Comparison of ENCODE assay signal across 8 cellular contexts in genomic region chr1:55257958-55258357, GRCh38. TPM values are rescaled to one million over a fixed set of nuclear protein-coding genes. Genes with fewer than 3 reads are reported as not detected.
DNase-seq lines count a peak whose midpoint lies in the region; ATAC-seq lines count a peak whose summit lies in the region.

No MANE protein-coding gene starts in this region.

- H3K27ac Mint-ChIP-seq in activated naive CD4-positive, alpha-beta T cell treated with anti-CD3 and anti-CD28 coated beads, Interleukin-2, amount 50 U/mL, for 72 hours: peak overlapping the region in 1 of 2 donors; percentile 31

- DNase-seq in stimulated activated CD4-positive, alpha-beta T cell treated with anti-CD3 and anti-CD28 coated beads, Interleukin-15, amount 100 ng/mL, for 24 hours: peak; percentile 28
- no peak for DNase-seq in stimulated activated CD4-positive, alpha-beta T cell treated with anti-CD3 and anti-CD28 coated beads, Interleukin-12 subunit alpha, Interleukin-12 subunit beta, amount 100 ng/mL, for 4 hours
- DNase-seq in MV-4-11 (lab: John Stamatoyannopoulos, UW) (peak; percentile 62), hypothalamus (lab: John Stamatoyannopoulos, UW) (no peak), D341Med (ENCODE audit: low spot score) (no peak), DMS153 treated with DMSO at 0.1 percent for 48 hours (lab: John Stamatoyannopoulos, UW; ENCODE audit: unreplicated experiment) (no peak)
- peak; percentile 48 to 56 for DNase-seq in activated naive CD4-positive, alpha-beta T cell treated with anti-CD3 and anti-CD28 coated beads, Interleukin-2, amount 50 U/mL, for 72 hours (ENCODE audit: low spot score in 2 of 2)

- peak; percentile 90 for ATAC-seq in activated naive CD4-positive, alpha-beta T cell treated with anti-CD3 and anti-CD28 coated beads, Interleukin-2, amount 50 U/mL, for 72 hours
- no peak for ATAC-seq in GM19324 (IDR thresholded peaks at IDR 0.05; ENCODE audit: low FRiP score, unreplicated experiment)

- no peaks in the 10 kb centered on the region for H3K36me3 Mint-ChIP-seq in activated naive CD4-positive, alpha-beta T cell treated with anti-CD3 and anti-CD28 coated beads, Interleukin-2, amount 50 U/mL, for 72 hours

- no peaks in the 10 kb centered on the region for H3K9me3 Mint-ChIP-seq in activated naive CD4-positive, alpha-beta T cell treated with anti-CD3 and anti-CD28 coated beads, Interleukin-2, amount 50 U/mL, for 72 hours

RNA-seq across cellular contexts. Expression of gene USP24, which starts 42.8 kb away (rescaled TPM):
- total RNA-seq in activated naive CD4-positive, alpha-beta T cell treated with anti-CD3 and anti-CD28 coated beads, Interleukin-2, amount 50 U/mL, for 72 hours: 10 to 100 TPM; 34.0 to 48.7 TPM

Comparison
In these comparisons a context has a peak if more than half of its experiments do, and no peak if none do; other contexts are left out.
1. DNase-seq: peak in stimulated activated CD4-positive, alpha-beta T cell treated with anti-CD3 and anti-CD28 coated beads, Interleukin-15, amount 100 ng/mL, for 24 hours (single experiment), MV-4-11 (single experiment) and activated naive CD4-positive, alpha-beta T cell treated with anti-CD3 and anti-CD28 coated beads, Interleukin-2, amount 50 U/mL, for 72 hours (2 of 2); none in stimulated activated CD4-positive, alpha-beta T cell treated with anti-CD3 and anti-CD28 coated beads, Interleukin-12 subunit alpha, Interleukin-12 subunit beta, amount 100 ng/mL, for 4 hours (single experiment), hypothalamus (0 of 51), D341Med (single experiment) and DMS153 treated with DMSO at 0.1 percent for 48 hours (single experiment).